Comparison of ENCODE assay signal across 17 cellular contexts in genomic region chr11:78796956-78797355, GRCh38.
DNase-seq lines count a peak whose midpoint lies in the region; ATAC-seq and TF ChIP-seq lines count a peak whose summit lies in the region.
"Had no signal": no experiment of that assay in that cellular context is flagged by ENCODE, and none has a peak within 500 bp of the region (broad histone marks: within the 10 kb centered on the region; RNA-seq: fewer than 3 reads in every experiment).

No MANE protein-coding gene starts in this region.

- H3K36me3 ChIP-seq in PC-3 (ENCODE audit: low read depth, low read length): no peaks in the 10 kb centered on the region

- H2AFZ ChIP-seq in PC-3 (ENCODE audit: low read length): no peak overlapping the region

- H3K27ac ChIP-seq in PC-3 (ENCODE audit: low read length): peak overlapping the region; percentile 96
- H3K27ac ChIP-seq: C4-2B had no signal

- H3F3A ChIP-seq in PC-3 (ENCODE audit: low read length, unreplicated experiment): peaks cover 45% of the 10 kb centered on the region

- no peaks in the 10 kb centered on the region for H3K79me2 ChIP-seq in PC-3 (ENCODE audit: low read length)

- POLR2A ChIA-PET in PC-3 (lab: Charles Lee; ENCODE audit: unreplicated experiment): interaction anchor here (0.6 to 1.2 kb wide), 8 partner anchors 73 to 164 kb away, joined by 3 to 8 read pairs (median 4); no protein-coding TSS in a partner anchor

- peak overlapping the region; percentile 45 for H3K4me2 ChIP-seq in PC-3 (ENCODE audit: low read length)

- no peaks in the 10 kb centered on the region for H3K27me3 ChIP-seq in PC-3 (ENCODE audit: low read length)

- CTCF ChIA-PET in PC-3 (lab: Charles Lee): interaction anchor here (0.5 to 3.9 kb wide), 8 partner anchors 51 to 276 kb away, joined by 3 to 20 read pairs (median 4); no protein-coding TSS in a partner anchor

- ATAC-seq in PC-3 (peak; percentile 44), HG02623 (IDR thresholded peaks at IDR 0.05; ENCODE audit: unreplicated experiment) (no peak)
- ATAC-seq: mucosa of descending colon; stimulated activated naive CD8-positive, alpha-beta T cell treated with anti-CD3 and anti-CD28 coated beads, Interleukin-15, Interleukin-2, amounts not matched to agents 100 U/mL and 50 U/mL, for 24 hours had no signal

- intact Hi-C loops in PC-3 (cut with micrococcal nuclease): loop anchor here (1.0 to 10.0 kb wide), 5 partner anchors 82 to 358 kb away; no protein-coding TSS in a partner anchor

- peak; percentile 74 for DNase-seq in AG10803 (ENCODE audit: low read depth)
- peak; percentile 99 for DNase-seq in PC-3
- peak; percentile 50 for DNase-seq in dermis blood vessel endothelial cell
- DNase-seq in left kidney (ENCODE audit: low read depth, low spot score): peak; percentile 20
- no peak for DNase-seq in stimulated activated CD4-positive, alpha-beta T cell treated with anti-CD3 and anti-CD28 coated beads, Interleukin-12 subunit alpha, Interleukin-12 subunit beta, amount 100 ng/mL, for 4 hours
- DNase-seq in NCI-H82 (lab: John Stamatoyannopoulos, UW): no peak
- no peak for DNase-seq in NOMO-1 treated with dmso at 0.1 percent for 144 hours (lab: John Stamatoyannopoulos, UW; ENCODE audit: unreplicated experiment)
- DNase-seq: activated naive CD8-positive, alpha-beta T cell treated with anti-CD3 and anti-CD28 coated beads, Interleukin-2, amount 10 ng/mL, durations not matched to agents 7 days and 5 days; effector memory CD4-positive, alpha-beta T cell; GDM1; mucosa of descending colon; NCI-H1694; NCI-H526 treated with DMSO at 0.1 percent for 48 hours; SHP77 treated with DMSO at 0.1 percent for 48 hours; stimulated activated naive CD8-positive, alpha-beta T cell treated with anti-CD3 and anti-CD28 coated beads, Interleukin-15, Interleukin-2, amounts not matched to agents 100 U/mL and 50 U/mL, for 24 hours had no signal

- no peaks in the 10 kb centered on the region for H3K9me2 ChIP-seq in PC-3 (replicated peaks; ENCODE audit: low read length)

- peaks cover 69% of the 10 kb centered on the region for H3K4me1 ChIP-seq in PC-3 (ENCODE audit: insufficient read depth, low read length)

- no TSS peak for BruUV-seq in PC-3 (replicated peaks; lab: Mats Ljungman, UMichigan)

- H3K9me3 ChIP-seq in PC-3 (ENCODE audit: low read length): no peaks in the 10 kb centered on the region
- H3K9me3 ChIP-seq: mucosa of descending colon had no signal

- TF ChIP-seq CTCF in AG10803 (conservative IDR thresholded peaks at IDR 0.05; ENCODE audit: low read length): no peak
- no peak for TF ChIP-seq CTCF in PC-3 (conservative IDR thresholded peaks at IDR 0.05; ENCODE audit: low read depth, low read length)

- H3K9ac ChIP-seq in PC-3 (ENCODE audit: low read length): peak overlapping the region; percentile 89

- no peaks in the 10 kb centered on the region for H4K20me1 ChIP-seq in PC-3 (ENCODE audit: low read length)

- H3K4me3 ChIP-seq in AG10803 (ENCODE audit: low read length): no peak overlapping the region
- H3K4me3 ChIP-seq in PC-3 (ENCODE audit: low read length): no peak overlapping the region
- H3K4me3 ChIP-seq: mucosa of descending colon had no signal

Comparison
In these comparisons a context has a peak if more than half of its experiments do, and no peak if none do; other contexts are left out.
1. DNase-seq: peak in AG10803 (single experiment), PC-3 (single experiment), dermis blood vessel endothelial cell (single experiment) and left kidney (single experiment); none in stimulated activated CD4-positive, alpha-beta T cell treated with anti-CD3 and anti-CD28 coated beads, Interleukin-12 subunit alpha, Interleukin-12 subunit beta, amount 100 ng/mL, for 4 hours (single experiment), NCI-H82 (single experiment) and NOMO-1 treated with dmso at 0.1 percent for 144 hours (single experiment).